20 cellular contexts compared by ENCODE assay signal in the genomic region with DNA sequence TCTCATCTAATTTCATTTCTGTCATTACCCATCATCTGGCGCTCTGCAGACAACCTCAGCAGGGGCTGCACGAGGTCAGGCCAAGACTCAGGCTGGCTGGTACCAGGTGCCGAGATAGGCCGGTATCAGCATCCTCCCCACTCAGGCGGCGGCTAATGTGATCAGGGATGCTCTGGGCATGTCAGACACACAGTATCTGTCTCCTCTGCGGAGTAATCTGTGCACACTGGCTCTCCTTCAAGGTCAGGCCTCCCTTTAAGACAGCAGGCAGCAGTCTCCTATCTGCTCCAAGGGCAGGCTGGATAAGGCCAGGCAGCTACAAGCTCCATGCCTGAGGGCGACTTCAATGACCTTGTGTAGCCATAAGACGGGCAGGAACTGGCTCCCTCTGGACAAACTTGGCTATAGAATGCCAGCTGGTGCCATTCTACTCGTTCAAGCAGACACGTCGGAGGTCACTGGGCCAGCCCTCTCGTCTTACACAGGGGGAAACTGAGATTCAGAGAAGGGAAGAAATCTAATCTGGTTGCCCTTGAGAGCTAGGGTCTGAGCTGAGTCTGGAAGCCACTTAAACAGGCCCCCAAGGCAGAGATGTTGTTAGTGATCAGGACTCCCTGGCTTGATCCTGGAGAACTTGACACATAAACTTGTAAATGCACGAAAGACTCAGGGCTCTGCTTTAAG. TPM values are rescaled to one million over a fixed set of nuclear protein-coding genes. Genes with fewer than 3 reads are reported as not detected.
DNase-seq lines count a peak whose midpoint lies in the region; ATAC-seq and TF ChIP-seq lines count a peak whose summit lies in the region.
"Had no signal": no experiment of that assay in that cellular context is flagged by ENCODE, and none has a peak within 500 bp of the region (broad histone marks: within the 10 kb centered on the region; RNA-seq: fewer than 3 reads in every experiment).

No MANE protein-coding gene starts in this region.

- peaks cover 0 to 12% (median 7%) of the 10 kb centered on the region in 5 donors for H3K27me3 Mint-ChIP-seq in naive thymus-derived CD4-positive, alpha-beta T cell

- intact Hi-C loops in naive thymus-derived CD4-positive, alpha-beta T cell (cut with micrococcal nuclease) = no loop called here
- intact Hi-C loops in vagina (cut with DNase I) = no loop called here
- intact Hi-C loops in mucosa of descending colon (cut with DNase I, micrococcal nuclease) = no loop called here

- no peaks in the 10 kb centered on the region for H3K27me3 ChIP-seq in naive thymus-derived CD4-positive, alpha-beta T cell (ENCODE audit: control insufficient read depth in 2 of 2, insufficient read depth in 2 of 2, low read length in 2 of 2)
- H3K27me3 ChIP-seq in vagina = no peaks in the 10 kb centered on the region
- H3K27me3 ChIP-seq: MG63, Peyer's patch, SJSA1 had no signal

- H3K27ac ChIP-seq in coronary artery = no peak overlapping the region
- H3K27ac ChIP-seq in naive thymus-derived CD4-positive, alpha-beta T cell (ENCODE audit: low read depth, low read length) = no peak overlapping the region
- no peak overlapping the region for H3K27ac ChIP-seq in vagina
- H3K27ac ChIP-seq: HL-60, Peyer's patch, SJSA1 had no signal

- TF ChIP-seq CTCF in coronary artery (IDR thresholded peaks at IDR 0.05) (no peak), vagina (IDR thresholded peaks at IDR 0.05) (no peak), mucosa of descending colon (IDR thresholded peaks at IDR 0.05) (no peak)

- POLR2A ChIA-PET in naive thymus-derived CD4-positive, alpha-beta T cell (lab: Charles Lee) = no interaction called here

- no peak overlapping the region for H3K27ac Mint-ChIP-seq in naive thymus-derived CD4-positive, alpha-beta T cell

- no peaks in the 10 kb centered on the region for H3K9me3 Mint-ChIP-seq in naive thymus-derived CD4-positive, alpha-beta T cell

- no peaks in the 10 kb centered on the region for H3K36me3 Mint-ChIP-seq in naive thymus-derived CD4-positive, alpha-beta T cell

- TF ChIP-seq POLR2A in vagina (IDR thresholded peaks at IDR 0.05) = no peak

- no peaks in the 10 kb centered on the region for H3K36me3 ChIP-seq in naive thymus-derived CD4-positive, alpha-beta T cell (ENCODE audit: control insufficient read depth in 2 of 3, insufficient read depth in 3 of 3, low read length in 3 of 3)
- H3K36me3 ChIP-seq in vagina (no peaks in the 10 kb centered on the region), mucosa of descending colon (ENCODE audit: low read depth) (no peaks in the 10 kb centered on the region)
- H3K36me3 ChIP-seq: MG63, Peyer's patch, SJSA1 had no signal

- no peaks in the 10 kb centered on the region for H3K4me1 Mint-ChIP-seq in naive thymus-derived CD4-positive, alpha-beta T cell

- CTCF ChIA-PET in naive thymus-derived CD4-positive, alpha-beta T cell (lab: Charles Lee) = no interaction called here

- ATAC-seq in naive thymus-derived CD4-positive, alpha-beta T cell = peak; percentile 20
- ATAC-seq in GM21825 (IDR thresholded peaks at IDR 0.05; ENCODE audit: unreplicated experiment) (no peak), mucosa of descending colon (no peak)

- H3K4me3 ChIP-seq in coronary artery (no peak overlapping the region), vagina (no peak overlapping the region), mucosa of descending colon (no peak overlapping the region)
- H3K4me3 ChIP-seq in naive thymus-derived CD4-positive, alpha-beta T cell (ENCODE audit: low read length) = no peak overlapping the region
- H3K4me3 ChIP-seq: MG63, Peyer's patch, SJSA1 had no signal

- H3K4me1 ChIP-seq in naive thymus-derived CD4-positive, alpha-beta T cell (ENCODE audit: control insufficient read depth in 2 of 2, insufficient read depth in 2 of 2, low read length in 2 of 2) = no peaks in the 10 kb centered on the region
- H3K4me1 ChIP-seq in vagina (no peaks in the 10 kb centered on the region), mucosa of descending colon (ENCODE audit: low read depth) (no peaks in the 10 kb centered on the region)
- H3K4me1 ChIP-seq: Peyer's patch had no signal

- H3K9me3 ChIP-seq in naive thymus-derived CD4-positive, alpha-beta T cell (ENCODE audit: control insufficient read depth in 2 of 3, low read length in 3 of 3) = no peaks in the 10 kb centered on the region
- H3K9me3 ChIP-seq in vagina = no peaks in the 10 kb centered on the region
- no peaks in the 10 kb centered on the region for H3K9me3 ChIP-seq in mucosa of descending colon
- H3K9me3 ChIP-seq: MG63, Peyer's patch, SJSA1 had no signal

- DNase-seq in SK-N-DZ (ENCODE audit: low spot score) (peak; percentile 95), coronary artery (ENCODE audit: low spot score) (peak; percentile 49), vagina (ENCODE audit: extremely low spot score in 2 of 2) (peak; percentile 86 to 87), AG08396 (ENCODE audit: low spot score) (no peak), mucosa of descending colon (no peak)
- no peak for DNase-seq in naive thymus-derived CD4-positive, alpha-beta T cell
- DNase-seq: ACHN, AML-193, DMS79 treated with DMSO at 0.1 percent for 48 hours, GOT3, IMR-90, Kasumi-1, MG63, NCI-H1092 treated with DMSO at 0.1 percent for 48 hours, NCI-H2081 treated with DMSO at 0.1 percent for 48 hours, NCI-H446 treated with DMSO at 0.1 percent for 48 hours, Peyer's patch had no signal

- no peak overlapping the region for H3K4me3 Mint-ChIP-seq in naive thymus-derived CD4-positive, alpha-beta T cell

RNA-seq across cellular contexts. Expression of a gene that starts 59.3 kb away (rescaled TPM):
- polyA plus RNA-seq in SK-N-DZ (2014; cell fraction: cytosol; rRNA removed) = 9.1 and 10.3 TPM in 2 replicates
- 14.3 and 16.5 TPM in 2 replicates for polyA plus RNA-seq in SK-N-DZ (2014; cell fraction: nucleus; rRNA removed)
- 1 to 10 TPM in 2 of 5 experiments, under 1 TPM in 2, not detected in 1; 0.37 to 2.9 (median 1.1) TPM for total RNA-seq in naive thymus-derived CD4-positive, alpha-beta T cell
- polyA plus RNA-seq in naive thymus-derived CD4-positive, alpha-beta T cell = not detected
- 3.2 TPM for total RNA-seq in vagina
- 1 to 10 TPM in 2 of 3 donors, under 1 TPM in 1; 0.93 to 5.9 (median 1.3) TPM for total RNA-seq in mucosa of descending colon

Comparison
In these comparisons a context has a peak if more than half of its experiments do, and no peak if none do; other contexts are left out.
1. DNase-seq: peak in SK-N-DZ (single experiment), coronary artery (single experiment) and vagina (2 of 2); none in naive thymus-derived CD4-positive, alpha-beta T cell (0 of 9), AG08396 (single experiment) and mucosa of descending colon (0 of 3).